ENCODE assay signal across 17 cellular contexts in the genomic region with DNA sequence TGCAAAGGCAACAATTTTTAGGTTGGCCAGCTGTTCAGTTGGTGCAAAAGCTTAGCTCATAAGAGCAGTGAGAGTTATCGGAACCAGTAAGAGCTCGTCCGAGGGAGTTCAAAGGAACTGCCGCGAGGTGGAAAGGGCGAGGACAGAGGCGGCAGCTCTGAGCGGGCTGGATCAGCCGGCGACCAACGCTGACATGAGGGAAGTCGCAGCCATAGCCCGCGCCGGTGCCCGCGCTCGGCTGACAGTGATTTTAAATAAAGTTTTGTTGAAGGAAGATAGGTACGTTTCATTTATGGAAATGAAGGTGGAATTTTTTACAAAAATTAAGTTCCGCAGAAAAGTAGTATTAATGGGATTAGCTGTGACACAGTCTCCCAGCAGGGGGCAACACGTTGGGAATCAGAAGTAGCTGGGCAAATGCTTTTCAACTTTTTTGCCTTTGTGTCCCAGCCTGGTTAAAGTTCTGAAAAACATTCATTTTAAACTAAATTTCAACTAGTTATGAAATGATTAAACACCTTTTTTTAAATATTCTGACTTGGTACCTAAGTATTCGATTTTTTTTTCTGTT. TPM values are rescaled to one million over a fixed set of nuclear protein-coding genes. Genes with fewer than 3 reads are reported as not detected.
DNase-seq lines count a peak whose midpoint lies in the region; ATAC-seq and TF ChIP-seq lines count a peak whose summit lies in the region.
"Had no signal": no experiment of that assay in that cellular context is flagged by ENCODE, and none has a peak within 500 bp of the region (broad histone marks: within the 10 kb centered on the region; RNA-seq: fewer than 3 reads in every experiment).

No MANE protein-coding gene starts in this region.

- 100% methylated on average over 2 of the region's 22 CpGs for WGBS in H9 (ENCODE audit: extremely low coverage, insufficient read length, low lambda C conversion rate)
- WGBS in mesendoderm (ENCODE audit: extremely low coverage, insufficient coverage, low lambda C conversion rate) = 100% methylated on average over 2 of the region's 22 CpGs

- H4K20me1 ChIP-seq in H9 (ENCODE audit: control insufficient read depth, insufficient read depth, insufficient read length) = no peaks in the 10 kb centered on the region

- H2BK5ac ChIP-seq in H9 (ENCODE audit: insufficient read length, low read length) (no peak overlapping the region), mesendoderm (ENCODE audit: low read length) (no peak overlapping the region)

- H4K91ac ChIP-seq in H9 (ENCODE audit: insufficient read length, low read depth, low read length) = no peak overlapping the region

- peaks cover 0 to 6% (median 0%) of the 10 kb centered on the region in 3 experiments; a peak in 2 of 7 replicates for H3K36me3 Mint-ChIP-seq in H9 (ENCODE audit: insufficient read depth in 1 of 3, low read depth in 3 of 3)

- peaks cover 3 to 19% of the 10 kb centered on the region in 2 experiments for H3K9me3 Mint-ChIP-seq in H9

- H3K9ac ChIP-seq in H9 (ENCODE audit: extremely low read depth, insufficient read length, low read length) = no peak overlapping the region
- H3K9ac ChIP-seq in mesendoderm (ENCODE audit: low read length) = no peak overlapping the region

- H2BK120ac ChIP-seq in H9 (ENCODE audit: low read depth, low read length, poor library complexity, severe bottlenecking) = no peak overlapping the region
- H2BK120ac ChIP-seq in mesendoderm (ENCODE audit: low read depth, low read length) = no peak overlapping the region

- DNase-seq in H9 (no peak), WERI-Rb-1 (no peak), mesendoderm (peak; percentile 2), ureter (ENCODE audit: low spot score) (no peak)
- no peak for DNase-seq in activated T-cell treated with anti-CD3 and anti-CD28 coated beads, Interleukin-2, amount 50 U/mL, for 1 hour
- DNase-seq: activated B cell treated with CpG ODN at 0.5 μM for 24 hours; activated naive CD8-positive, alpha-beta T cell treated with anti-CD3 and anti-CD28 coated beads for 36 hours; cortex of kidney; IMR-90; NCI-H1048; NCI-H2081 treated with DMSO at 0.1 percent for 48 hours; Right ventricle myocardium superior; stimulated activated CD4-positive, alpha-beta T cell treated with anti-CD3 and anti-CD28 coated beads, Interleukin-2, amount 100 ng/mL, for 48 hours had no signal

- H3K4me3 Mint-ChIP-seq in H9 = no peak overlapping the region
- H3K4me3 Mint-ChIP-seq: activated B cell treated with CpG ODN at 0.5 μM for 24 hours; activated naive CD8-positive, alpha-beta T cell treated with anti-CD3 and anti-CD28 coated beads for 36 hours; B cell had no signal

- H2AK5ac ChIP-seq in H9 (ENCODE audit: insufficient read length, low read length) = no peak overlapping the region
- H2AK5ac ChIP-seq in mesendoderm (ENCODE audit: low read length) = no peak overlapping the region

- H3K27me3 ChIP-seq in H9 (ENCODE audit: insufficient read depth, low read length) (no peaks in the 10 kb centered on the region), WERI-Rb-1 (ENCODE audit: insufficient read depth, low read depth, severe bottlenecking) (no peaks in the 10 kb centered on the region), mesendoderm (ENCODE audit: insufficient read depth, low read length, poor library complexity) (no peaks in the 10 kb centered on the region)

- H4K8ac ChIP-seq in H9 (replicated peaks; ENCODE audit: insufficient read length, low read depth, low read length) (no peak overlapping the region), mesendoderm (ENCODE audit: low read depth, low read length) (no peak overlapping the region)

- H2BK15ac ChIP-seq in H9 (ENCODE audit: low read depth, low read length) = no peak overlapping the region
- H2BK15ac ChIP-seq in mesendoderm (replicated peaks; ENCODE audit: low read depth) = no peak overlapping the region

- H3K18ac ChIP-seq in H9 (ENCODE audit: insufficient read length, low read depth, low read length) (no peak overlapping the region), mesendoderm (ENCODE audit: low read length) (no peak overlapping the region)

- H4K5ac ChIP-seq in H9 (ENCODE audit: insufficient read length, low read depth, low read length) (no peak overlapping the region), mesendoderm (ENCODE audit: low read length) (no peak overlapping the region)

- H3K4me1 Mint-ChIP-seq in H9 = peaks cover 0 to 4% of the 10 kb centered on the region in 2 experiments; a peak in 1 of 4 replicates
- H3K4me1 Mint-ChIP-seq: activated B cell treated with CpG ODN at 0.5 μM for 24 hours; activated naive CD8-positive, alpha-beta T cell treated with anti-CD3 and anti-CD28 coated beads for 36 hours; B cell had no signal

- no peak overlapping the region for H2AFZ ChIP-seq in H9 (ENCODE audit: low read length)

- no peaks in the 10 kb centered on the region for H3K79me1 ChIP-seq in H9 (ENCODE audit: insufficient read depth, low read depth, low read length, poor library complexity, severe bottlenecking)
- no peaks in the 10 kb centered on the region for H3K79me1 ChIP-seq in mesendoderm (ENCODE audit: low read length)

- H3K14ac ChIP-seq in H9 (ENCODE audit: insufficient read depth, low read length) = no peak overlapping the region

- no peaks in the 10 kb centered on the region for H3K27me3 Mint-ChIP-seq in H9 (ENCODE audit: low read depth)

- no peak overlapping the region for H3K27ac Mint-ChIP-seq in H9
- H3K27ac Mint-ChIP-seq: activated B cell treated with CpG ODN at 0.5 μM for 24 hours; activated naive CD8-positive, alpha-beta T cell treated with anti-CD3 and anti-CD28 coated beads for 36 hours; B cell had no signal

- TF ChIP-seq CTCF in C4-2B (conservative IDR thresholded peaks at IDR 0.05) (peak; percentile 54), H9 (conservative IDR thresholded peaks at IDR 0.05) (0 out of 3 replicates have a peak, but pooled peaks have one; percentile 11), WERI-Rb-1 (IDR thresholded peaks at IDR 0.05; ENCODE audit: low read depth, low read length) (0 out of 2 replicates have a peak, but pooled peaks have one; percentile 11)

- no peaks in the 10 kb centered on the region for H3K36me3 ChIP-seq in WERI-Rb-1
- no peaks in the 10 kb centered on the region for H3K36me3 ChIP-seq in mesendoderm (ENCODE audit: control insufficient read depth, insufficient read depth, low read length)

- no peak overlapping the region for H2BK20ac ChIP-seq in H9 (ENCODE audit: low read depth, low read length, poor library complexity, severe bottlenecking)

- no peak overlapping the region for H3K4me2 ChIP-seq in H9 (ENCODE audit: insufficient read depth, insufficient read length, low read length)
- no peak overlapping the region for H3K4me2 ChIP-seq in mesendoderm (ENCODE audit: low read length)

- no peaks in the 10 kb centered on the region for H3K9me3 ChIP-seq in H9 (ENCODE audit: control insufficient read depth, low read depth, low read length)
- H3K9me3 ChIP-seq in WERI-Rb-1 (ENCODE audit: severe bottlenecking) = no peaks in the 10 kb centered on the region

- H3K27ac ChIP-seq in C4-2B (no peak overlapping the region), H9 (ENCODE audit: insufficient read length, low read depth, low read length) (no peak overlapping the region), WERI-Rb-1 (no peak overlapping the region), mesendoderm (ENCODE audit: low read depth, low read length) (no peak overlapping the region)

- no peak overlapping the region for H3K4ac ChIP-seq in H9 (ENCODE audit: low read depth, low read length)
- H3K4ac ChIP-seq in mesendoderm (ENCODE audit: low read depth, low read length) = no peak overlapping the region

- H3K23ac ChIP-seq in H9 (ENCODE audit: insufficient read length, low read depth, low read length) (no peak overlapping the region), mesendoderm (ENCODE audit: low read length) (no peak overlapping the region)

- H3T11ph ChIP-seq in H9 (ENCODE audit: low read length) = no peak overlapping the region

- no peaks in the 10 kb centered on the region for H3K4me1 ChIP-seq in H9 (ENCODE audit: insufficient read depth, low read length)
- no peaks in the 10 kb centered on the region for H3K4me1 ChIP-seq in mesendoderm (ENCODE audit: control insufficient read depth, low read depth, low read length)

- H3K79me2 ChIP-seq in H9 (ENCODE audit: insufficient read depth, low read length) (no peaks in the 10 kb centered on the region), mesendoderm (ENCODE audit: control insufficient read depth, insufficient read depth, low read length) (no peaks in the 10 kb centered on the region)

- no peak overlapping the region for H3K4me3 ChIP-seq in WERI-Rb-1 (ENCODE audit: low read depth, low read length)
- no peak overlapping the region for H3K4me3 ChIP-seq in mesendoderm (ENCODE audit: low read length)

- H3K56ac ChIP-seq in H9 (ENCODE audit: insufficient read length, low read depth, low read length) (no peak overlapping the region), mesendoderm (ENCODE audit: low read length) (no peak overlapping the region)

- H3K23me2 ChIP-seq in H9 (ENCODE audit: insufficient read length, low read depth, low read length, poor library complexity, severe bottlenecking) = no peaks in the 10 kb centered on the region

- ATAC-seq in HG03469 (IDR thresholded peaks at IDR 0.05; ENCODE audit: unreplicated experiment) = no peak
- no peak for ATAC-seq in GM21381 (IDR thresholded peaks at IDR 0.05; ENCODE audit: unreplicated experiment)

- H2BK12ac ChIP-seq in H9 (ENCODE audit: insufficient read length, low read depth, low read length) = no peak overlapping the region

RNA-seq across cellular contexts. Expression of a gene that starts 43.2 kb away (rescaled TPM):
- total RNA-seq in H9 (2021) = 1.2 and 1.8 TPM in 2 replicates
- 0.63 TPM for polyA plus RNA-seq in mesendoderm (2013, experiment 1 of 2)
- polyA plus RNA-seq in mesendoderm (2013, experiment 2 of 2) = 0.85 TPM
- 16.2 TPM for total RNA-seq in ureter
